In the genomic region with DNA sequence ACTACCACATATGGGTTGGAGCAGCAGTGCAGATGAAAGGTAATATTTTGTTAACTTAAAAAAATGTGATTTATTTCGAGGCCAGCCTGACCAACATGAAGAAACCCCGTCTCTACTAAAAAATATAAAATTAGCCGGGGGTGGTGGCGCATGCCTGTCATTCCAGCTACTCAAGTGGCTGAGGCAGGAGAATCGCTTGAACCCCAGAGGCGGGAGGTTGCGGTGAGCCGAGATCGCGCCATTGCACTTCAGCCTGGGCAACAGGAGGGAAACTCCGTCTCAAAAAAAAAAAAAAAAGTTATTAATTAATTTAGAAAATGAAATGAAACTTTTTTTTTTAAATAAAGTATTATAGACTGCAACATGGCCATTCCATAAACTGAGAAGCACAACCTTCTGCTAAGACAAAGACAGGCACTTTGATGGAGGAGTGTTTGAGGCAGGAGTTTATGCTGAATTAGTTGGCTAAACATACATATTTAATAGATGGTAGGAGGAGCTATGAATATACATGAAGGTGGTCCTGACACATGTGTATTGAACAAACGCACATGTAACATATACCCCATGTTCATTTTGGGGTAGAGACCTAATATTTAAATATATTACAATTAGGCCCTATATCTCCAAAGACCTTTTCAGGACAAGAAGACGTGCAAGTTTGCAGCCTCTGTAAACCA, we compare ENCODE assay signal across 2 cellular contexts.
TF ChIP-seq lines count a peak whose summit lies in the region.

No MANE protein-coding gene starts in this region.

TF ChIP-seq in HepG2, 621 proteins besides CTCF, POLR2A, EP300 and RAD21:
- TF ChIP-seq, protein P1, sequence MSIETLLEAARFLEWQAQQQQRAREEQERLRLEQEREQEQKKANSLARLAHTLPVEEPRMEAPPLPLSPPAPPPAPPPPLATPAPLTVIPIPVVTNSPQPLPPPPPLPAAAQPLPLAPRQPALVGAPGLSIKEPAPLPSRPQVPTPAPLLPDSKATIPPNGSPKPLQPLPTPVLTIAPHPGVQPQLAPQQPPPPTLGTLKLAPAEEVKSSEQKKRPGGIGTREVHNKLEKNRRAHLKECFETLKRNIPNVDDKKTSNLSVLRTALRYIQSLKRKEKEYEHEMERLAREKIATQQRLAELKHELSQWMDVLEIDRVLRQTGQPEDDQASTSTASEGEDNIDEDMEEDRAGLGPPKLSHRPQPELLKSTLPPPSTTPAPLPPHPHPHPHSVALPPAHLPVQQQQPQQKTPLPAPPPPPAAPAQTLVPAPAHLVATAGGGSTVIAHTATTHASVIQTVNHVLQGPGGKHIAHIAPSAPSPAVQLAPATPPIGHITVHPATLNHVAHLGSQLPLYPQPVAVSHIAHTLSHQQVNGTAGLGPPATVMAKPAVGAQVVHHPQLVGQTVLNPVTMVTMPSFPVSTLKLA (IDR thresholded peaks at IDR 0.05): peak; percentile 93
- TF ChIP-seq MEF2D (CRISPR knock-in tag; IDR thresholded peaks at IDR 0.05): no peak
TF ChIP-seq in HepG2: peak in this region for 1.

TF ChIP-seq in endothelial cell of umbilical vein, 7 proteins besides CTCF, POLR2A, EP300 and RAD21 (continued from another document):
- no peak for TF ChIP-seq JUN (IDR thresholded peaks at IDR 0.05; ENCODE audit: borderline replicate concordance, insufficient read depth, insufficient read length, low read depth)
- TF ChIP-seq FOS (IDR thresholded peaks at IDR 0.05; ENCODE audit: borderline replicate concordance, insufficient read depth, low read length): no peak
- TF ChIP-seq POLR2AphosphoS5 (IDR thresholded peaks at IDR 0.05; ENCODE audit: insufficient read depth, low read depth, low read length): no peak
- TF ChIP-seq EZH2 (IDR thresholded peaks at IDR 0.05; ENCODE audit: borderline replicate concordance, low read depth, low read length, severe bottlenecking): no peak
TF ChIP-seq in endothelial cell of umbilical vein: peak in this region for 0.
